ENCODE assay signal across 29 cellular contexts in the genomic region with DNA sequence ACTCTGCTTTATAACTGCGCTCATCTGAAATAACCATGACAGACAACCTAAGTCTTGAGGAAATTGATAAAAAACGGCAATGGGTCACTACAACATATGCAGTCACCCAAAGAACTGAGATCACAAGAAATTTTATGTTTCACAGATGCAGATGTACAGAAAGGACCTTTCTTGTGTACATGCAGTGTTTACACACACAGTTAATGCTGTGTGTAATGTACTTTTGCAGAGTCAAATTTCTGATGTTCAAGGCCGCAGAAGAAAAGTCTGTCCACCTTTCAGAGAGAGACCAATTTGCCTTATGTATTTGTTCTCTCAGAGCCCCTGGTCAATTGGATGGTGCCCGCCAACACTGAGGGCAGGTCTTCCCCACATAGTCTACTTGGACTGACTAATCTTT. TPM values are rescaled to one million over a fixed set of nuclear protein-coding genes. Genes with fewer than 3 reads are reported as not detected.
"Had no signal": no experiment of that assay in that cellular context is flagged by ENCODE, and none has a peak within 500 bp of the region (broad histone marks: within the 10 kb centered on the region; RNA-seq: fewer than 3 reads in every experiment).

No MANE protein-coding gene starts in this region.

- H3K4me3 Mint-ChIP-seq: mesothelial cell of epicardium; naive B cell; natural killer cell; nephron progenitor cell; neural progenitor cell; stimulated activated memory B cell treated with anti-CD40 and anti-IgM and Interleukin-4, amounts not matched to agents 10 μg/mL and 1 μg/mL and 100 μg/mL, for 72 hours had no signal

- ATAC-seq: heart right ventricle; natural killer cell; right cardiac atrium; stimulated activated memory B cell treated with anti-CD40 and anti-IgM and Interleukin-4, amounts not matched to agents 10 μg/mL and 1 μg/mL and 100 μg/mL, for 72 hours; stimulated activated naive CD8-positive, alpha-beta T cell treated with anti-CD3 and anti-CD28 coated beads, Interleukin-15, Interleukin-2, amounts not matched to agents 100 U/mL and 50 U/mL, for 24 hours; upper lobe of right lung had no signal

- H2AFZ ChIP-seq: hepatocyte, neural progenitor cell had no signal

- DNase-seq: heart right ventricle; islet precursor cell; left ventricle myocardium inferior; mesendoderm; naive B cell; natural killer cell; nephron progenitor cell; occipital lobe; ovary; retina; right cardiac atrium; sigmoid colon; small intestine; spleen; stimulated activated CD4-positive, alpha-beta T cell treated with anti-CD3 and anti-CD28 coated beads, Interleukin-4, amount 100 ng/mL, for 24 hours; stimulated activated naive CD8-positive, alpha-beta T cell treated with anti-CD3 and anti-CD28 coated beads, Interleukin-15, Interleukin-2, amounts not matched to agents 100 U/mL and 50 U/mL, for 24 hours; stomach; tibial artery; trophoblast cell; upper lobe of right lung had no signal

- H3K4me2 ChIP-seq: hepatocyte, neural progenitor cell had no signal

- H3K9me3 ChIP-seq: heart right ventricle, left ventricle myocardium inferior, neutrophil, ovary, sigmoid colon, spleen, stomach, thoracic aorta, tibial artery, upper lobe of right lung had no signal

- H3K9ac ChIP-seq: neural progenitor cell had no signal

- H3K36me3 ChIP-seq: ovary had no signal

- H3K4me3 ChIP-seq: heart right ventricle, hepatocyte, left ventricle myocardium inferior, lung, neural progenitor cell, ovary, sigmoid colon, spleen, stomach, thoracic aorta, tibial artery, upper lobe of right lung had no signal

- H3K9me3 Mint-ChIP-seq: mesothelial cell of epicardium; naive B cell; natural killer cell; nephron progenitor cell; neural progenitor cell; stimulated activated memory B cell treated with anti-CD40 and anti-IgM and Interleukin-4, amounts not matched to agents 10 μg/mL and 1 μg/mL and 100 μg/mL, for 72 hours had no signal

- FAIRE-seq: small intestine, urothelium cell line had no signal

- H3K4me1 Mint-ChIP-seq: naive B cell; natural killer cell; nephron progenitor cell; neural progenitor cell; stimulated activated memory B cell treated with anti-CD40 and anti-IgM and Interleukin-4, amounts not matched to agents 10 μg/mL and 1 μg/mL and 100 μg/mL, for 72 hours had no signal

- H3K27ac ChIP-seq: heart right ventricle, hepatocyte, left ventricle myocardium inferior, neural progenitor cell, neutrophil, ovary, sigmoid colon, stomach, thoracic aorta, tibial artery, upper lobe of right lung had no signal

- H3K79me2 ChIP-seq: hepatocyte had no signal

- H3K27ac Mint-ChIP-seq: mesothelial cell of epicardium; naive B cell; natural killer cell; nephron progenitor cell; neural progenitor cell; progenitor cell of endocrine pancreas; stimulated activated memory B cell treated with anti-CD40 and anti-IgM and Interleukin-4, amounts not matched to agents 10 μg/mL and 1 μg/mL and 100 μg/mL, for 72 hours had no signal

- H3K27me3 ChIP-seq: heart right ventricle, hepatocyte, neural progenitor cell, neutrophil, ovary, sigmoid colon, spleen, stomach, tibial artery, upper lobe of right lung had no signal

- H3K4me1 ChIP-seq: heart right ventricle, left ventricle myocardium inferior, neural progenitor cell, sigmoid colon, spleen, tibial artery, upper lobe of right lung had no signal

RNA-seq across cellular contexts. Expression of a gene that starts 38.4 kb away (rescaled TPM):
- total RNA-seq: heart right ventricle, left ventricle myocardium inferior, natural killer cell, occipital lobe, ovary, right cardiac atrium, thoracic aorta, upper lobe of right lung had no signal
- polyA plus RNA-seq: heart right ventricle, ovary, right cardiac atrium, small intestine had no signal
